8 cellular contexts compared by ENCODE assay signal in the genomic region with DNA sequence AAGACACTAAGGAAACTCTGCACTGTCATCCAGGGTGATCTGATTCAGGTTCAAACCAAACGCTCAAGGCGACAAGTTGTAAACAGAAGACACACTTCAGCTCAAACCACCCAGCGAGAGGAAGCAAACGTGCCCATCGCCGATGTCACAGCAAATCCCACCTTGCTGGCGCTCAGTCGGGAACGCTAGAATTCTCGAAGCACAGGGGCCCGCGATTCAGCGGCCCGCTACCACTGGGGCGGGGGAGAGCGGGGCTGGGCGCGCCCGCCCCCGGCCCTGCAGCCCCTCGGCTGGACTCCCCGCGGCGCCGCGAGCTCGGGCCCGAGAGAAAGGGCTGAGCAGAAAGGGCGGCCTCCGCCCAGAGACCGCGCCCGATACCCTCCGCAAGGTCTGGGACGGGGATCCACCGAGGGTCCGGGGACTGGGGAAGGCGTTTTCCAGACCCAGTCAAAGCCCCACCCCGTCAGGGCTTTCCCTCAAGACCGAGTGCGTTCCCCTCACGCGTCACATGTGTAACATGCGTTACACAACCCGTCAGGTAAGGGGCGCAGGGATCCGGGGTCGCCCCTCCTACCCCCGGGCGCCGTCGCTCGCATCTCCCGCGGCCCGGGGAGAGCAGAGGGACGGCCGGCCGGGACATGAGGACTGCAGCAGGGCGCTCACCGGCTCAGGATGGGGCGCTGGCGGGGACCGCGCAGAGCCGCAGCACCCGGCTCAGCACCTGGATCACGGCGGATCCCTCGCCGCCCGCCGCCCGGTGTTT. TPM values are rescaled to one million over a fixed set of nuclear protein-coding genes. Genes with fewer than 3 reads are reported as not detected.
A peak's percentile ranks its signal among the peaks of the same experiment; 100 is the strongest.
DNase-seq lines count a peak whose midpoint lies in the region; ATAC-seq and TF ChIP-seq lines count a peak whose summit lies in the region.

No MANE protein-coding gene starts in this region.

- H3K36me3 ChIP-seq in fibroblast of lung (ENCODE audit: control insufficient read depth, insufficient read depth, low read length), result no peaks in the 10 kb centered on the region

- H3K9ac ChIP-seq in fibroblast of lung (ENCODE audit: insufficient read depth, low read length), result peak overlapping the region; percentile 75

- TF ChIP-seq CTCF in fibroblast of lung (conservative IDR thresholded peaks at IDR 0.05 in 1 of 2, IDR thresholded peaks at IDR 0.05 in 1 of 2; ENCODE audit: low read depth in 1 of 2, low read length in 2 of 2) (no peak), neural crest cell (conservative IDR thresholded peaks at IDR 0.05) (peak; percentile 15)

- no peaks in the 10 kb centered on the region for H3K9me3 Mint-ChIP-seq in neural crest cell

- no peaks in the 10 kb centered on the region for H3K79me2 ChIP-seq in fibroblast of lung (ENCODE audit: control insufficient read depth, insufficient read depth, low read length)

- H3K27me3 Mint-ChIP-seq in neural crest cell (ENCODE audit: low read depth), result no peaks in the 10 kb centered on the region

- ATAC-seq in HG02870 (IDR thresholded peaks at IDR 0.05; ENCODE audit: unreplicated experiment), result peak; percentile 38

- peaks cover 28% of the 10 kb centered on the region for H3K4me1 Mint-ChIP-seq in neural crest cell

- peak overlapping the region; percentile 96 for H3K4me2 ChIP-seq in fibroblast of lung (ENCODE audit: extremely low read depth, insufficient read depth, low read length)

- no peaks in the 10 kb centered on the region for H3K36me3 Mint-ChIP-seq in neural crest cell (ENCODE audit: low read depth)

- peak overlapping the region; percentile 94 for H3K4me3 Mint-ChIP-seq in neural crest cell

- no peaks in the 10 kb centered on the region for H3K9me3 ChIP-seq in fibroblast of lung (ENCODE audit: control insufficient read depth, insufficient read depth, low read depth, low read length)

- peaks cover 2% of the 10 kb centered on the region for H3K27me3 ChIP-seq in fibroblast of lung (ENCODE audit: control insufficient read depth, insufficient read depth, low read length)

- peak overlapping the region; percentile 93 for H3K27ac Mint-ChIP-seq in neural crest cell (ENCODE audit: unreplicated experiment)

- H3K4me3 ChIP-seq in fibroblast of lung (replicated peaks in 1 of 4; ENCODE audit: control extremely low read depth in 1 of 4, insufficient read depth in 1 of 4, low read depth in 3 of 4, low read length in 4 of 4), result peak overlapping the region; percentile 65 to 89 (median 78)

- DNase-seq in DMS53 (lab: John Stamatoyannopoulos, UW) (peak; percentile 79), DMS53 treated with DMSO at 0.1 percent for 48 hours (lab: John Stamatoyannopoulos, UW; ENCODE audit: unreplicated experiment) (no peak), NCI-H526 (lab: John Stamatoyannopoulos, UW) (peak; percentile 9 to 83), fibroblast of lung (ENCODE audit: low read depth in 2 of 2) (peak; percentile 9 to 23), neural crest cell (ENCODE audit: low read depth, low spot score) (peak; percentile 53)
- peak; percentile 61 to 69 for DNase-seq in activated T-cell treated with anti-CD3 and anti-CD28 coated beads, Interleukin-2, amount 50 U/mL, for 48 hours

- peaks cover 6% of the 10 kb centered on the region for H3K4me1 ChIP-seq in fibroblast of lung (ENCODE audit: control insufficient read depth, extremely low read depth, insufficient read depth, low read length)

- H3K27ac ChIP-seq in fibroblast of lung (ENCODE audit: insufficient read depth, low read length), result peak overlapping the region; percentile 52
- H3K27ac ChIP-seq in temporal lobe (ENCODE audit: low read depth, low read length), result peak overlapping the region; percentile 59

- H4K20me1 ChIP-seq in fibroblast of lung (ENCODE audit: control insufficient read depth, extremely low read depth, insufficient read depth, low read length), result no peaks in the 10 kb centered on the region

- peak overlapping the region; percentile 96 for H2AFZ ChIP-seq in fibroblast of lung (ENCODE audit: low read length)

RNA-seq across cellular contexts. Expression of a gene that starts 0.5 kb away (rescaled TPM):
- 10.7 and 13.6 TPM in 2 replicates for total RNA-seq in fibroblast of lung
- polyA plus RNA-seq in fibroblast of lung, result 6.8 and 10.6 TPM in 2 replicates
- 4.5 and 6.8 TPM in 2 replicates for polyA plus RNA-seq in fibroblast of lung (2012)
- 0.70 TPM in 1 of 2 replicates, not detected in the other for polyA minus RNA-seq in fibroblast of lung (ENCODE audit: low replicate concordance)
- 42.4 and 43.0 TPM in 2 replicates for total RNA-seq in neural crest cell
- total RNA-seq in temporal lobe, result 255 TPM
